In the genomic region with DNA sequence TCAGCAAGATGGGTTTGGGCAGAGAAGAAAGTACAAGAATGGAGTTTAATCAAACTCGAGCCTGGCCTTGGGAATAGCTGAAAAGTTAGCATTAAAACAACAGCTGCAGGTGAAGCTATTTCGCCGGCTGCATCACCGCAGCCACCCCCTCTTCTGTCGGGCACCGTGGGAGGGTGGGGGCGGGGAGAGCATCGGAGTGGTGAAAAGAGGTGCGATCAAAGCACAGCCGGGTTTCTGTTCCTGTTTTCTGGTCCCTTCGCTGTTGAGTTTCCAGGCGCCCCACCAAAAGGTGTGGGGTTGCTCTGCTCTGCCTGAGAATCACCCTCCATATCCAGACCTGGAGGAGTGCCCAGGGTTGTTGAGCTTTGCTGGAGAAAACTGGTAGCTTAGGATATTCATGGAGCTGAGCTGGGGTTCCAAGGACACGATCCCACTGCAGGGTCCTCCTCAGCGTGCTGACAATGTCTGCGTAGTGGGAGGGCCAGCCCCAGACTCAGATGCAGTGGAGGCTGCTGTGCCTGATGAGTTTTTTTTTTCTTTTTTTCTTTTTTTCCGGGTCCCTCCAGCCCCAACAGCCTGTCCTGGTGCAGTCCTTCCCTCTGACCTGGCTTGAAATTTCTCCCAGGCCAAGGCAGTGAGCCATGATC, we compare ENCODE assay signal across 1 cellular context.
TF ChIP-seq lines count a peak whose summit lies in the region.

No MANE protein-coding gene starts in this region.

TF ChIP-seq in GM12878, 131 proteins besides CTCF, POLR2A, EP300 and RAD21 (continued from another document and continues in another):
- TF ChIP-seq, protein P1, sequence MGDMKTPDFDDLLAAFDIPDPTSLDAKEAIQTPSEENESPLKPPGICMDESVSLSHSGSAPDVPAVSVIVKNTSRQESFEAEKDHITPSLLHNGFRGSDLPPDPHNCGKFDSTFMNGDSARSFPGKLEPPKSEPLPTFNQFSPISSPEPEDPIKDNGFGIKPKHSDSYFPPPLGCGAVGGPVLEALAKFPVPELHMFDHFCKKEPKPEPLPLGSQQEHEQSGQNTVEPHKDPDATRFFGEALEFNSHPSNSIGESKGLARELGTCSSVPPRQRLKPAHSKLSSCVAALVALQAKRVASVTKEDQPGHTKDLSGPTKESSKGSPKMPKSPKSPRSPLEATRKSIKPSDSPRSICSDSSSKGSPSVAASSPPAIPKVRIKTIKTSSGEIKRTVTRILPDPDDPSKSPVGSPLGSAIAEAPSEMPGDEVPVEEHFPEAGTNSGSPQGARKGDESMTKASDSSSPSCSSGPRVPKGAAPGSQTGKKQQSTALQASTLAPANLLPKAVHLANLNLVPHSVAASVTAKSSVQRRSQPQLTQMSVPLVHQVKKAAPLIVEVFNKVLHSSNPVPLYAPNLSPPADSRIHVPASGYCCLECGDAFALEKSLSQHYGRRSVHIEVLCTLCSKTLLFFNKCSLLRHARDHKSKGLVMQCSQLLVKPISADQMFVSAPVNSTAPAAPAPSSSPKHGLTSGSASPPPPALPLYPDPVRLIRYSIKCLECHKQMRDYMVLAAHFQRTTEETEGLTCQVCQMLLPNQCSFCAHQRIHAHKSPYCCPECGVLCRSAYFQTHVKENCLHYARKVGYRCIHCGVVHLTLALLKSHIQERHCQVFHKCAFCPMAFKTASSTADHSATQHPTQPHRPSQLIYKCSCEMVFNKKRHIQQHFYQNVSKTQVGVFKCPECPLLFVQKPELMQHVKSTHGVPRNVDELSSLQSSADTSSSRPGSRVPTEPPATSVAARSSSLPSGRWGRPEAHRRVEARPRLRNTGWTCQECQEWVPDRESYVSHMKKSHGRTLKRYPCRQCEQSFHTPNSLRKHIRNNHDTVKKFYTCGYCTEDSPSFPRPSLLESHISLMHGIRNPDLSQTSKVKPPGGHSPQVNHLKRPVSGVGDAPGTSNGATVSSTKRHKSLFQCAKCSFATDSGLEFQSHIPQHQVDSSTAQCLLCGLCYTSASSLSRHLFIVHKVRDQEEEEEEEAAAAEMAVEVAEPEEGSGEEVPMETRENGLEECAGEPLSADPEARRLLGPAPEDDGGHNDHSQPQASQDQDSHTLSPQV (IDR thresholded peaks at IDR 0.05): no peak
- TF ChIP-seq SMAD5 (IDR thresholded peaks at IDR 0.05; ENCODE audit: low read depth) (no peak), SIX5 (IDR thresholded peaks at IDR 0.05; ENCODE audit: low read depth, low read length, severe bottlenecking) (no peak), KLF5 (IDR thresholded peaks at IDR 0.05; ENCODE audit: partially characterized antibody) (no peak), RELA (IDR thresholded peaks at IDR 0.05; ENCODE audit: borderline replicate concordance, partially characterized antibody) (no peak), POU2F2 (IDR thresholded peaks at IDR 0.05; ENCODE audit: borderline replicate concordance, low read depth, low read length) (0 out of 3 replicates have a peak, but pooled peaks have one; percentile 22), HDAC2 (IDR thresholded peaks at IDR 0.05) (no peak), TCF3 (IDR thresholded peaks at IDR 0.05; ENCODE audit: borderline replicate concordance, insufficient read depth, low read depth, low read length) (peak; percentile 84; the same call in 1 of the 2 replicates), YBX1 (IDR thresholded peaks at IDR 0.05) (no peak), ATF7 (IDR thresholded peaks at IDR 0.05; ENCODE audit: low read depth) (no peak), RFX5 (IDR thresholded peaks at IDR 0.05; ENCODE audit: low read depth, low read length) (no peak), ZSCAN29 (IDR thresholded peaks at IDR 0.05) (no peak), CBX5 (IDR thresholded peaks at IDR 0.05; ENCODE audit: low read depth) (no peak; the same call in 1 of the 2 replicates), FOXK2 (IDR thresholded peaks at IDR 0.05) (no peak), IKZF1 (conservative IDR thresholded peaks at IDR 0.05) (peak; percentile 56), SREBF2 (IDR thresholded peaks at IDR 0.05; ENCODE audit: low read length) (no peak), SRF (IDR thresholded peaks at IDR 0.05; ENCODE audit: low read depth in 2 of 2, low read length in 2 of 2) (0 out of 4 replicates have a peak, but pooled peaks of 1 of the 2 experiments have one; percentile 9), MEF2A (IDR thresholded peaks at IDR 0.05; ENCODE audit: insufficient read depth, low read depth, low read length) (peak; percentile 47; the same call in 1 of the 2 replicates), CREM (IDR thresholded peaks at IDR 0.05; ENCODE audit: low read depth) (peak; percentile 66), FOXM1 (IDR thresholded peaks at IDR 0.05; ENCODE audit: low read depth, low read length) (no peak; the same call in 1 of the 2 replicates), RBBP5 (conservative IDR thresholded peaks at IDR 0.05) (no peak), SIN3A (IDR thresholded peaks at IDR 0.05; ENCODE audit: low read depth, low read length) (no peak), RAD51 (IDR thresholded peaks at IDR 0.05) (no peak), MYC (IDR thresholded peaks at IDR 0.05; ENCODE audit: insufficient read depth, insufficient read length, insufficient replicate concordance, low read length, severe bottlenecking) (no peak), IKZF2 (IDR thresholded peaks at IDR 0.05) (peak; percentile 43 to 54; a peak in 2 of 4 replicates), SPI1 (IDR thresholded peaks at IDR 0.05; ENCODE audit: borderline replicate concordance, insufficient read depth, low read depth, low read length) (peak; percentile 98), STAT1 (conservative IDR thresholded peaks at IDR 0.05) (no peak), EED (IDR thresholded peaks at IDR 0.05; ENCODE audit: low read depth) (peak; percentile 85), GABPA (IDR thresholded peaks at IDR 0.05; ENCODE audit: low read depth) (no peak), STAT3 (IDR thresholded peaks at IDR 0.05; ENCODE audit: low read depth, low read length) (no peak), NR2C2 (IDR thresholded peaks at IDR 0.05; ENCODE audit: borderline replicate concordance, control insufficient read depth, insufficient read length, low read depth) (no peak), CHD4 (IDR thresholded peaks at IDR 0.05) (no peak), FOS (IDR thresholded peaks at IDR 0.05; ENCODE audit: borderline replicate concordance, extremely low read depth, insufficient read length) (no peak), CHD1 (IDR thresholded peaks at IDR 0.05; ENCODE audit: low read depth, low read length) (no peak), SP1 (IDR thresholded peaks at IDR 0.05; ENCODE audit: low read depth, low read length) (peak; percentile 52), POLR2AphosphoS2 (IDR thresholded peaks at IDR 0.05; ENCODE audit: low read depth, low read length) (no peak), MTA3 (IDR thresholded peaks at IDR 0.05; ENCODE audit: borderline replicate concordance, low read length) (no peak), ZZZ3 (IDR thresholded peaks at IDR 0.05; ENCODE audit: control insufficient read depth, insufficient read length, low read depth) (no peak), PML (IDR thresholded peaks at IDR 0.05; ENCODE audit: low read length) (no peak), TARDBP (IDR thresholded peaks at IDR 0.05; ENCODE audit: borderline replicate concordance) (no peak), CREB1 (IDR thresholded peaks at IDR 0.05; ENCODE audit: low read depth) (0 out of 2 replicates have a peak, but pooled peaks have one; percentile 22), MEF2B (IDR thresholded peaks at IDR 0.05; ENCODE audit: partially characterized antibody, poor library complexity, severe bottlenecking) (no peak), BMI1 (IDR thresholded peaks at IDR 0.05; ENCODE audit: borderline replicate concordance) (no peak), POLR2AphosphoS5 (IDR thresholded peaks at IDR 0.05; ENCODE audit: low read length) (no peak), KDM1A (IDR thresholded peaks at IDR 0.05; ENCODE audit: borderline replicate concordance) (no peak)
- TF ChIP-seq, protein P2, sequence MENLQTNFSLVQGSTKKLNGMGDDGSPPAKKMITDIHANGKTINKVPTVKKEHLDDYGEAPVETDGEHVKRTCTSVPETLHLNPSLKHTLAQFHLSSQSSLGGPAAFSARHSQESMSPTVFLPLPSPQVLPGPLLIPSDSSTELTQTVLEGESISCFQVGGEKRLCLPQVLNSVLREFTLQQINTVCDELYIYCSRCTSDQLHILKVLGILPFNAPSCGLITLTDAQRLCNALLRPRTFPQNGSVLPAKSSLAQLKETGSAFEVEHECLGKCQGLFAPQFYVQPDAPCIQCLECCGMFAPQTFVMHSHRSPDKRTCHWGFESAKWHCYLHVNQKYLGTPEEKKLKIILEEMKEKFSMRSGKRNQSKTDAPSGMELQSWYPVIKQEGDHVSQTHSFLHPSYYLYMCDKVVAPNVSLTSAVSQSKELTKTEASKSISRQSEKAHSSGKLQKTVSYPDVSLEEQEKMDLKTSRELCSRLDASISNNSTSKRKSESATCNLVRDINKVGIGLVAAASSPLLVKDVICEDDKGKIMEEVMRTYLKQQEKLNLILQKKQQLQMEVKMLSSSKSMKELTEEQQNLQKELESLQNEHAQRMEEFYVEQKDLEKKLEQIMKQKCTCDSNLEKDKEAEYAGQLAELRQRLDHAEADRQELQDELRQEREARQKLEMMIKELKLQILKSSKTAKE (IDR thresholded peaks at IDR 0.05; ENCODE audit: low read depth, poor library complexity, severe bottlenecking): no peak
- TF ChIP-seq, protein P3, sequence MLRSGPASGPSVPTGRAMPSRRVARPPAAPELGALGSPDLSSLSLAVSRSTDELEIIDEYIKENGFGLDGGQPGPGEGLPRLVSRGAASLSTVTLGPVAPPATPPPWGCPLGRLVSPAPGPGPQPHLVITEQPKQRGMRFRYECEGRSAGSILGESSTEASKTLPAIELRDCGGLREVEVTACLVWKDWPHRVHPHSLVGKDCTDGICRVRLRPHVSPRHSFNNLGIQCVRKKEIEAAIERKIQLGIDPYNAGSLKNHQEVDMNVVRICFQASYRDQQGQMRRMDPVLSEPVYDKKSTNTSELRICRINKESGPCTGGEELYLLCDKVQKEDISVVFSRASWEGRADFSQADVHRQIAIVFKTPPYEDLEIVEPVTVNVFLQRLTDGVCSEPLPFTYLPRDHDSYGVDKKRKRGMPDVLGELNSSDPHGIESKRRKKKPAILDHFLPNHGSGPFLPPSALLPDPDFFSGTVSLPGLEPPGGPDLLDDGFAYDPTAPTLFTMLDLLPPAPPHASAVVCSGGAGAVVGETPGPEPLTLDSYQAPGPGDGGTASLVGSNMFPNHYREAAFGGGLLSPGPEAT (IDR thresholded peaks at IDR 0.05; ENCODE audit: low read depth): no peak
- TF ChIP-seq, protein P4, sequence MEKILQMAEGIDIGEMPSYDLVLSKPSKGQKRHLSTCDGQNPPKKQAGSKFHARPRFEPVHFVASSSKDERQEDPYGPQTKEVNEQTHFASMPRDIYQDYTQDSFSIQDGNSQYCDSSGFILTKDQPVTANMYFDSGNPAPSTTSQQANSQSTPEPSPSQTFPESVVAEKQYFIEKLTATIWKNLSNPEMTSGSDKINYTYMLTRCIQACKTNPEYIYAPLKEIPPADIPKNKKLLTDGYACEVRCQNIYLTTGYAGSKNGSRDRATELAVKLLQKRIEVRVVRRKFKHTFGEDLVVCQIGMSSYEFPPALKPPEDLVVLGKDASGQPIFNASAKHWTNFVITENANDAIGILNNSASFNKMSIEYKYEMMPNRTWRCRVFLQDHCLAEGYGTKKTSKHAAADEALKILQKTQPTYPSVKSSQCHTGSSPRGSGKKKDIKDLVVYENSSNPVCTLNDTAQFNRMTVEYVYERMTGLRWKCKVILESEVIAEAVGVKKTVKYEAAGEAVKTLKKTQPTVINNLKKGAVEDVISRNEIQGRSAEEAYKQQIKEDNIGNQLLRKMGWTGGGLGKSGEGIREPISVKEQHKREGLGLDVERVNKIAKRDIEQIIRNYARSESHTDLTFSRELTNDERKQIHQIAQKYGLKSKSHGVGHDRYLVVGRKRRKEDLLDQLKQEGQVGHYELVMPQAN (conservative IDR thresholded peaks at IDR 0.05): no peak
- TF ChIP-seq, protein P5, sequence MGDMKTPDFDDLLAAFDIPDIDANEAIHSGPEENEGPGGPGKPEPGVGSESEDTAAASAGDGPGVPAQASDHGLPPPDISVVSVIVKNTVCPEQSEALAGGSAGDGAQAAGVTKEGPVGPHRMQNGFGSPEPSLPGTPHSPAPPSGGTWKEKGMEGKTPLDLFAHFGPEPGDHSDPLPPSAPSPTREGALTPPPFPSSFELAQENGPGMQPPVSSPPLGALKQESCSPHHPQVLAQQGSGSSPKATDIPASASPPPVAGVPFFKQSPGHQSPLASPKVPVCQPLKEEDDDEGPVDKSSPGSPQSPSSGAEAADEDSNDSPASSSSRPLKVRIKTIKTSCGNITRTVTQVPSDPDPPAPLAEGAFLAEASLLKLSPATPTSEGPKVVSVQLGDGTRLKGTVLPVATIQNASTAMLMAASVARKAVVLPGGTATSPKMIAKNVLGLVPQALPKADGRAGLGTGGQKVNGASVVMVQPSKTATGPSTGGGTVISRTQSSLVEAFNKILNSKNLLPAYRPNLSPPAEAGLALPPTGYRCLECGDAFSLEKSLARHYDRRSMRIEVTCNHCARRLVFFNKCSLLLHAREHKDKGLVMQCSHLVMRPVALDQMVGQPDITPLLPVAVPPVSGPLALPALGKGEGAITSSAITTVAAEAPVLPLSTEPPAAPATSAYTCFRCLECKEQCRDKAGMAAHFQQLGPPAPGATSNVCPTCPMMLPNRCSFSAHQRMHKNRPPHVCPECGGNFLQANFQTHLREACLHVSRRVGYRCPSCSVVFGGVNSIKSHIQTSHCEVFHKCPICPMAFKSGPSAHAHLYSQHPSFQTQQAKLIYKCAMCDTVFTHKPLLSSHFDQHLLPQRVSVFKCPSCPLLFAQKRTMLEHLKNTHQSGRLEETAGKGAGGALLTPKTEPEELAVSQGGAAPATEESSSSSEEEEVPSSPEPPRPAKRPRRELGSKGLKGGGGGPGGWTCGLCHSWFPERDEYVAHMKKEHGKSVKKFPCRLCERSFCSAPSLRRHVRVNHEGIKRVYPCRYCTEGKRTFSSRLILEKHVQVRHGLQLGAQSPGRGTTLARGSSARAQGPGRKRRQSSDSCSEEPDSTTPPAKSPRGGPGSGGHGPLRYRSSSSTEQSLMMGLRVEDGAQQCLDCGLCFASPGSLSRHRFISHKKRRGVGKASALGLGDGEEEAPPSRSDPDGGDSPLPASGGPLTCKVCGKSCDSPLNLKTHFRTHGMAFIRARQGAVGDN (IDR thresholded peaks at IDR 0.05): no peak
- TF ChIP-seq, protein P6, sequence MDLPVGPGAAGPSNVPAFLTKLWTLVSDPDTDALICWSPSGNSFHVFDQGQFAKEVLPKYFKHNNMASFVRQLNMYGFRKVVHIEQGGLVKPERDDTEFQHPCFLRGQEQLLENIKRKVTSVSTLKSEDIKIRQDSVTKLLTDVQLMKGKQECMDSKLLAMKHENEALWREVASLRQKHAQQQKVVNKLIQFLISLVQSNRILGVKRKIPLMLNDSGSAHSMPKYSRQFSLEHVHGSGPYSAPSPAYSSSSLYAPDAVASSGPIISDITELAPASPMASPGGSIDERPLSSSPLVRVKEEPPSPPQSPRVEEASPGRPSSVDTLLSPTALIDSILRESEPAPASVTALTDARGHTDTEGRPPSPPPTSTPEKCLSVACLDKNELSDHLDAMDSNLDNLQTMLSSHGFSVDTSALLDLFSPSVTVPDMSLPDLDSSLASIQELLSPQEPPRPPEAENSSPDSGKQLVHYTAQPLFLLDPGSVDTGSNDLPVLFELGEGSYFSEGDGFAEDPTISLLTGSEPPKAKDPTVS (IDR thresholded peaks at IDR 0.05; ENCODE audit: low read depth, low read length): no peak
- TF ChIP-seq, protein P7, sequence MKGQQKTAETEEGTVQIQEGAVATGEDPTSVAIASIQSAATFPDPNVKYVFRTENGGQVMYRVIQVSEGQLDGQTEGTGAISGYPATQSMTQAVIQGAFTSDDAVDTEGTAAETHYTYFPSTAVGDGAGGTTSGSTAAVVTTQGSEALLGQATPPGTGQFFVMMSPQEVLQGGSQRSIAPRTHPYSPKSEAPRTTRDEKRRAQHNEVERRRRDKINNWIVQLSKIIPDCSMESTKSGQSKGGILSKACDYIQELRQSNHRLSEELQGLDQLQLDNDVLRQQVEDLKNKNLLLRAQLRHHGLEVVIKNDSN (IDR thresholded peaks at IDR 0.05; ENCODE audit: borderline replicate concordance, extremely low read length, insufficient read depth, low read depth, low read length): no peak
